ENCODE assay signal across 20 cellular contexts in the genomic region with DNA sequence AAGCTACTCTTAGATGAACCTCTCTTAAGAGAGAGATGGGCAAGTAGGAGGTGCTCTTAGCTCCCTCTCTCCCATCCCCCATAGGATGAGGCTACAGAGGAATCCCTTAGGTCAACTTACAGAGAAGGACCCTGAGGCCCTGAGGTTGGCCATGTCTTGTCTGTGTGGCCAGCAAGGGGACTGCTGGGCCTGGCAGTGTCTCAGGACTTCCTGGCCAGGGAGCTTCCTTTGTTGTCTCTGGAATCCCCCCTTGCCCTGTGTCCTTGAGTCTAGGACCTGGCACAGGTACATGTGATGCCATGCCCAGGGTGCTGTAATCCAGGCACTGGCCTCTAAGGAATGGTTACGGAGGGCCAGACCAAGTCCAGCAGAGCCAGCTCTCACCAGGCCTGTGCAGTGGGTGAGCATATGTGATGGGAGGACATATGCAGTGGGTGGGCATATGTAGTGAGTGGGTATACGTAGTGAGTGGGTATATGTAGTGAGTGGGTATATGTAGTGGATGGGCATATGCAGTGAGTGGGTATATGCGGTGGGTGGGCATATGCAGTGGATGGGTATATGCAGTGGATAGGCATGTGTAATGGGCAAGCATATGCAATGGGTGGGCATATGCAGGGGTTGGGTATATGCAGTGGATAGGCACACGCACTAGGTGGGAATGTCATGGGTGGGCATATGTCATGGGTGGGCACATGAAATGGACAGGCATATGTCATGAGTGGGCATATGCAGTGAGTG. TPM values are rescaled to one million over a fixed set of nuclear protein-coding genes. Genes with fewer than 3 reads are reported as not detected.
DNase-seq lines count a peak whose midpoint lies in the region; ATAC-seq, FAIRE-seq and TF ChIP-seq lines count a peak whose summit lies in the region.
"Had no signal": no experiment of that assay in that cellular context is flagged by ENCODE, and none has a peak within 500 bp of the region (broad histone marks: within the 10 kb centered on the region; RNA-seq: fewer than 3 reads in every experiment).

No MANE protein-coding gene starts in this region.

- H3K79me2 ChIP-seq in HepG2 (ENCODE audit: insufficient read depth, low read length) (no peaks in the 10 kb centered on the region), neural progenitor cell (ENCODE audit: low read depth) (no peaks in the 10 kb centered on the region)

- peak overlapping the region; percentile 50 for H3K27ac Mint-ChIP-seq in neural progenitor cell

- TF ChIP-seq CTCF in HepG2 (CRISPR knock-in tag; IDR thresholded peaks at IDR 0.05) (no peak), right lobe of liver (IDR thresholded peaks at IDR 0.05) (no peak), neural progenitor cell (IDR thresholded peaks at IDR 0.05) (no peak)

- H3K9ac ChIP-seq in HepG2 (ENCODE audit: insufficient read depth, low read depth, low read length) (no peak overlapping the region), neural progenitor cell (no peak overlapping the region)
- H3K9ac ChIP-seq: GM23248 had no signal

- peaks cover 20% of the 10 kb centered on the region for H3F3A ChIP-seq in neural progenitor cell (ENCODE audit: low read depth)

- 93% methylated on average over 4 of the region's 4 CpGs for WGBS in HepG2 (ENCODE audit: low lambda C conversion rate)
- 88% methylated on average over 4 of the region's 4 CpGs for WGBS in right lobe of liver (ENCODE audit: insufficient coverage, low coverage, low lambda C conversion rate, missing lambda C conversion rate)

- no TSS peak for BruUV-seq in HepG2 (replicated peaks; lab: Mats Ljungman, UMichigan)

- no peak overlapping the region for H3K4me3 ChIP-seq in HepG2 (replicated peaks in 1 of 3; ENCODE audit: insufficient read depth in 1 of 3, low read depth in 2 of 3, low read length in 3 of 3)
- no peak overlapping the region for H3K4me3 ChIP-seq in right lobe of liver
- no peak overlapping the region for H3K4me3 ChIP-seq in neural progenitor cell
- H3K4me3 ChIP-seq: GM23248, mucosa of descending colon, uterus had no signal

- POLR2A ChIA-PET in HepG2 (lab: Yijun Ruan, JAX): interaction anchor here (0.9 to 1.1 kb wide), 2 partner anchors 25 to 108 kb away, joined by 3 to 4 read pairs; no protein-coding TSS in a partner anchor

- TF ChIP-seq EP300 in HepG2 (IDR thresholded peaks at IDR 0.05; ENCODE audit: low read depth in 2 of 2, low read length in 2 of 2) (no peak), HepG2 (CRISPR knock-in tag; IDR thresholded peaks at IDR 0.05; ENCODE audit: borderline replicate concordance) (no peak)

- no peaks in the 10 kb centered on the region for H3K9me3 ChIP-seq in HepG2 (ENCODE audit: low read length)
- H3K9me3 ChIP-seq in right lobe of liver: no peaks in the 10 kb centered on the region
- H3K9me3 ChIP-seq in neural progenitor cell (ENCODE audit: low read depth): no peaks in the 10 kb centered on the region
- H3K9me3 ChIP-seq: mucosa of descending colon, Peyer's patch, uterus had no signal

- intact Hi-C loops in HepG2 (cut with micrococcal nuclease; ENCODE audit: unreplicated experiment) (no loop called here), right lobe of liver (cut with DNase I) (no loop called here)

- peak; percentile 22 for ATAC-seq in HepG2
- ATAC-seq in right lobe of liver: no peak
- ATAC-seq in HG02852 (IDR thresholded peaks at IDR 0.05; ENCODE audit: unreplicated experiment): no peak
- ATAC-seq in GM21367 (IDR thresholded peaks at IDR 0.05; ENCODE audit: unreplicated experiment): no peak

- in situ Hi-C loops in HepG2 (cut with HindIII; ENCODE audit: extremely low pct_ligation_motif_present, low pct_unique_long_range_greater_than_20kb): no loop called here

- H3K27ac ChIP-seq in HepG2 (ENCODE audit: extremely low read length, insufficient read depth, low read length) (no peak overlapping the region), right lobe of liver (no peak overlapping the region), cingulate gyrus (ENCODE audit: low read depth, low read length) (peak overlapping the region; percentile 54), neural progenitor cell (no peak overlapping the region)
- H3K27ac ChIP-seq: GM23248, uterus had no signal

- H3K4me3 Mint-ChIP-seq in neural progenitor cell: peak overlapping the region; percentile 46

- no peak for TF ChIP-seq POLR2A in HepG2 (IDR thresholded peaks at IDR 0.05; ENCODE audit: insufficient read depth in 1 of 2, low read depth in 2 of 2, low read length in 2 of 2)
- no peak for TF ChIP-seq POLR2A in right lobe of liver (IDR thresholded peaks at IDR 0.05)

- H2AFZ ChIP-seq in HepG2 (ENCODE audit: low read length) (no peak overlapping the region), neural progenitor cell (replicated peaks) (peak overlapping the region; percentile 67)

- no peak for DNase-seq in HepG2 (ENCODE audit: low spot score)
- no peak for DNase-seq in right lobe of liver
- peak; percentile 15 for DNase-seq in neural progenitor cell (ENCODE audit: low spot score)
- no peak for DNase-seq in SHP77 (lab: John Stamatoyannopoulos, UW)
- no peak for DNase-seq in SHP77 treated with DMSO at 0.1 percent for 48 hours (lab: John Stamatoyannopoulos, UW)
- DNase-seq: ACHN; activated CD4-positive, alpha-beta T cell treated with anti-CD3 and anti-CD28 coated beads, Interleukin-2, amount 50 U/mL, for 48 hours; CD8-positive, alpha-beta T cell; effector CD8-positive, alpha-beta T cell; EL; GM23248; kidney glomerular epithelial cell; mucosa of descending colon; NCI-H2029 treated with DMSO at 0.1 percent for 48 hours; NCI-H526 treated with DMSO at 0.1 percent for 48 hours; Peyer's patch; uterus had no signal

- H3K9me3 Mint-ChIP-seq in neural progenitor cell: peaks cover 2% of the 10 kb centered on the region
- H3K9me3 Mint-ChIP-seq: CD8-positive, alpha-beta T cell had no signal

- TF ChIP-seq RAD21 in HepG2 (CRISPR knock-in tag; IDR thresholded peaks at IDR 0.05): no peak

- H3K27me3 Mint-ChIP-seq in neural progenitor cell (ENCODE audit: insufficient read depth, low read depth): peaks cover 18% of the 10 kb centered on the region

- H3K4me2 ChIP-seq in HepG2 (ENCODE audit: low read depth, low read length) (peak overlapping the region; percentile 18; the same call in 1 of the 2 replicates), neural progenitor cell (peak overlapping the region; percentile 15)

- no peaks in the 10 kb centered on the region for H3K36me3 Mint-ChIP-seq in neural progenitor cell
- H3K36me3 Mint-ChIP-seq: CD8-positive, alpha-beta T cell had no signal

- peaks cover 60% of the 10 kb centered on the region for H3K4me1 ChIP-seq in HepG2 (ENCODE audit: insufficient read depth, low read length)
- H3K4me1 ChIP-seq in right lobe of liver: no peaks in the 10 kb centered on the region
- peaks cover 17% of the 10 kb centered on the region for H3K4me1 ChIP-seq in neural progenitor cell
- H3K4me1 ChIP-seq: uterus had no signal

- H4K20me1 ChIP-seq in HepG2 (ENCODE audit: insufficient read depth, low read length) (peaks cover 8% of the 10 kb centered on the region; the same call in 1 of the 2 replicates), neural progenitor cell (ENCODE audit: low read depth) (no peaks in the 10 kb centered on the region)

- H3K36me3 ChIP-seq in HepG2 (replicated peaks in 1 of 2; ENCODE audit: control insufficient read depth in 1 of 2, insufficient read depth in 2 of 2, low read length in 2 of 2): no peaks in the 10 kb centered on the region
- H3K36me3 ChIP-seq in right lobe of liver: no peaks in the 10 kb centered on the region
- no peaks in the 10 kb centered on the region for H3K36me3 ChIP-seq in neural progenitor cell
- H3K36me3 ChIP-seq: Peyer's patch, uterus had no signal

- H3K27me3 ChIP-seq in HepG2 (ENCODE audit: control insufficient read depth in 1 of 2, insufficient read depth in 2 of 2, low read length in 2 of 2) (no peaks in the 10 kb centered on the region), right lobe of liver (no peaks in the 10 kb centered on the region), neural progenitor cell (no peaks in the 10 kb centered on the region)
- H3K27me3 ChIP-seq: Peyer's patch, uterus had no signal

- CTCF ChIA-PET in HepG2 (lab: Yijun Ruan, JAX; ENCODE audit: low intra/inter-chr PET ratio, low total read pairs): no interaction called here

- FAIRE-seq in HepG2 (lab: Jason Lieb, UNC): no peak

- peaks cover 36% of the 10 kb centered on the region for H3K4me1 Mint-ChIP-seq in neural progenitor cell

RNA-seq across cellular contexts. Expression of a gene that starts 20.3 kb away (rescaled TPM):
- total RNA-seq in HepG2 (2016; rRNA removed; fragmentation: Illumina TruSeq; extraction: Trizol): 0.24 and 0.90 TPM in 2 replicates
- total RNA-seq in HepG2 (2016; cell fraction: cytosol; rRNA removed; fragmentation: Illumina TruSeq; extraction: Trizol; ENCODE audit: low read depth): 0.20 and 0.35 TPM in 2 replicates
- 0.76 and 0.86 TPM in 2 replicates for total RNA-seq in HepG2 (2016; cell fraction: insoluble cytoplasmic fraction; rRNA removed; fragmentation: Illumina TruSeq; extraction: Trizol)
- total RNA-seq in HepG2 (2016; cell fraction: membrane; rRNA removed; fragmentation: Illumina TruSeq; extraction: Trizol): 0.17 and 0.31 TPM in 2 replicates
- 0.34 and 1.1 TPM in 2 replicates for total RNA-seq in HepG2 (2016; cell fraction: nucleus; rRNA removed; fragmentation: Illumina TruSeq; extraction: Trizol)
- 2.5 and 4.1 TPM in 2 replicates for polyA plus RNA-seq in HepG2 (2011; rRNA removed)
- polyA plus RNA-seq in HepG2 (2011; cell fraction: cytosol; rRNA removed): 2.7 and 2.9 TPM in 2 replicates
- polyA plus RNA-seq in HepG2 (2011; cell fraction: nucleus; rRNA removed): 0.26 and 1.3 TPM in 2 replicates
- 1.8 and 2.5 TPM in 2 replicates for polyA plus RNA-seq in HepG2 (2012)
- 0.02 and 0.08 TPM in 2 replicates for polyA plus RNA-seq in HepG2 (2016; cell fraction: cytosol; fragmentation: Illumina TruSeq; extraction: Trizol; ENCODE audit: low read depth)
- polyA plus RNA-seq in HepG2 (2016; cell fraction: insoluble cytoplasmic fraction; fragmentation: Illumina TruSeq; extraction: Trizol; ENCODE audit: low read depth): 0.19 and 0.47 TPM in 2 replicates
- 0.17 and 0.31 TPM in 2 replicates for polyA plus RNA-seq in HepG2 (2016; cell fraction: membrane; fragmentation: Illumina TruSeq; extraction: Trizol; ENCODE audit: low read depth)
- 0.15 and 0.64 TPM in 2 replicates for polyA plus RNA-seq in HepG2 (2016; cell fraction: nucleus; fragmentation: Illumina TruSeq; extraction: Trizol; ENCODE audit: insufficient read depth, low read depth)
- polyA minus RNA-seq in HepG2 (2011; rRNA and poly(A)+ RNA removed; ENCODE audit: low replicate concordance): 0.70 and 13.4 TPM in 2 replicates
- 3.4 and 6.4 TPM in 2 replicates for polyA minus RNA-seq in HepG2 (2011; cell fraction: cytosol; rRNA and poly(A)+ RNA removed)
- 0.77 and 1.4 TPM in 2 replicates for polyA minus RNA-seq in HepG2 (2011; cell fraction: nucleus; rRNA and poly(A)+ RNA removed)
- 10 to 100 TPM; 15.9 to 32.9 (median 19.1) TPM for total RNA-seq in right lobe of liver
- not detected in 2 replicates for total RNA-seq in neural progenitor cell (ENCODE audit: low replicate concordance)
- total RNA-seq: GM23248 had no signal

RNA-seq across cellular contexts. Expression of a gene that starts 38.0 kb away (rescaled TPM):
- total RNA-seq in HepG2 (2016; rRNA removed; fragmentation: Illumina TruSeq; extraction: Trizol) (0.27 TPM in 1 of 2 replicates, not detected in the other), right lobe of liver (1 to 10 TPM in 4 of 6 experiments, under 1 TPM in 2; 0.57 to 3.0 (median 1.9) TPM), neural progenitor cell (ENCODE audit: low replicate concordance) (not detected in 2 replicates)
- total RNA-seq in HepG2 (2016; cell fraction: cytosol; rRNA removed; fragmentation: Illumina TruSeq; extraction: Trizol; ENCODE audit: low read depth): not detected in 2 replicates
- total RNA-seq in HepG2 (2016; cell fraction: insoluble cytoplasmic fraction; rRNA removed; fragmentation: Illumina TruSeq; extraction: Trizol): not detected in 2 replicates
- not detected in 2 replicates for total RNA-seq in HepG2 (2016; cell fraction: membrane; rRNA removed; fragmentation: Illumina TruSeq; extraction: Trizol)
- not detected in 2 replicates for total RNA-seq in HepG2 (2016; cell fraction: nucleus; rRNA removed; fragmentation: Illumina TruSeq; extraction: Trizol)
- polyA plus RNA-seq in HepG2 (2011; rRNA removed): 0.98 and 1.7 TPM in 2 replicates
- 0.47 and 0.75 TPM in 2 replicates for polyA plus RNA-seq in HepG2 (2011; cell fraction: cytosol; rRNA removed)
- polyA plus RNA-seq in HepG2 (2011; cell fraction: nucleus; rRNA removed): 0.80 and 1.5 TPM in 2 replicates
- polyA plus RNA-seq in HepG2 (2012): 0.57 TPM in 1 of 2 replicates, not detected in the other
- polyA plus RNA-seq in HepG2 (2016; cell fraction: cytosol; fragmentation: Illumina TruSeq; extraction: Trizol; ENCODE audit: low read depth): not detected in 2 replicates
- not detected in 2 replicates for polyA plus RNA-seq in HepG2 (2016; cell fraction: insoluble cytoplasmic fraction; fragmentation: Illumina TruSeq; extraction: Trizol; ENCODE audit: low read depth)
- 0.34 TPM in 1 of 2 replicates, not detected in the other for polyA plus RNA-seq in HepG2 (2016; cell fraction: membrane; fragmentation: Illumina TruSeq; extraction: Trizol; ENCODE audit: low read depth)
- polyA plus RNA-seq in HepG2 (2016; cell fraction: nucleus; fragmentation: Illumina TruSeq; extraction: Trizol; ENCODE audit: insufficient read depth, low read depth): 0.64 TPM in 1 of 2 replicates, not detected in the other
- polyA minus RNA-seq in HepG2 (2011; rRNA and poly(A)+ RNA removed; ENCODE audit: low replicate concordance): 0.72 TPM in 1 of 2 replicates, not detected in the other
- not detected in 2 replicates for polyA minus RNA-seq in HepG2 (2011; cell fraction: cytosol; rRNA and poly(A)+ RNA removed)
- 1.2 and 2.5 TPM in 2 replicates for polyA minus RNA-seq in HepG2 (2011; cell fraction: nucleus; rRNA and poly(A)+ RNA removed)
- total RNA-seq: CD8-positive, alpha-beta T cell had no signal

Comparison
In these comparisons a context has a peak if more than half of its experiments do, and no peak if none do; other contexts are left out.
1. RNA of a gene that starts 20.3 kb away (total RNA-seq): 15.9 to 32.9 TPM in right lobe of liver; 0.17 to 1.1 TPM in HepG2 and not detected in neural progenitor cell; every median in the first group is over 4 times any median in the second.